ENCODE assay signal across 21 cellular contexts in genomic region chr1:157751283-157751682, GRCh38. TPM values are rescaled to one million over a fixed set of nuclear protein-coding genes. Genes with fewer than 3 reads are reported as not detected.
"Had no signal": no experiment of that assay in that cellular context is flagged by ENCODE, and none has a peak within 500 bp of the region (broad histone marks: within the 10 kb centered on the region; RNA-seq: fewer than 3 reads in every experiment).

No MANE protein-coding gene starts in this region.

- H3K27ac ChIP-seq: adrenal gland, breast epithelium, coronary artery, parathyroid adenoma, sigmoid colon, testis had no signal

- H3K9ac ChIP-seq: parathyroid adenoma had no signal

- H3K4me3 Mint-ChIP-seq: activated CD4-positive, alpha-beta memory T cell treated with anti-CD3 and anti-CD28 coated beads for 36 hours; activated T-helper 1 cell treated with anti-CD3 and anti-CD28 coated beads, Interleukin-12 subunit alpha, Interleukin-12 subunit beta, Interleukin-2, Interleukin-4 antibody, amounts not matched to agents 30 ng/mL and 10 ng/mL and 1 ng/mL, durations not matched to agents 14 hours and 24 hours and 36 hours; natural killer cell; stimulated activated effector memory CD8-positive, alpha-beta T cell treated with anti-CD3 and anti-CD28 coated beads, Interleukin-12 subunit alpha, Interleukin-12 subunit beta, amount 100 ng/mL, for 72 hours; type B pancreatic cell had no signal

- H3K9me3 Mint-ChIP-seq: activated CD4-positive, alpha-beta memory T cell treated with anti-CD3 and anti-CD28 coated beads for 36 hours; activated naive CD4-positive, alpha-beta T cell treated with anti-CD3 and anti-CD28 coated beads, Interleukin-2, amount 50 U/mL, for 72 hours; activated T-helper 1 cell treated with anti-CD3 and anti-CD28 coated beads, Interleukin-12 subunit alpha, Interleukin-12 subunit beta, Interleukin-2, Interleukin-4 antibody, amounts not matched to agents 30 ng/mL and 10 ng/mL and 1 ng/mL, durations not matched to agents 14 hours and 24 hours and 36 hours; natural killer cell; stimulated activated effector memory CD8-positive, alpha-beta T cell treated with anti-CD3 and anti-CD28 coated beads, Interleukin-12 subunit alpha, Interleukin-12 subunit beta, amount 100 ng/mL, for 72 hours; type B pancreatic cell had no signal

- DNase-seq: activated CD4-positive, alpha-beta memory T cell treated with anti-CD3 and anti-CD28 coated beads for 36 hours; activated CD4-positive, alpha-beta T cell treated with anti-CD3 and anti-CD28 coated beads for 4 hours; activated gamma-delta T cell treated with Interleukin-2 at 50 U/mL for 16 hours; activated T-cell treated with anti-CD3 and anti-CD28 coated beads for 4 hours; adrenal gland; left cardiac atrium; natural killer cell; sigmoid colon; stimulated activated CD4-positive, alpha-beta T cell treated with anti-CD3 and anti-CD28 coated beads, Interleukin-4, amount 100 ng/mL, for 24 hours; testis had no signal

- H3K9me3 ChIP-seq: adrenal gland, breast epithelium, sigmoid colon, testis had no signal

- H3K36me3 ChIP-seq: adrenal gland, breast epithelium, sigmoid colon had no signal

- H3K27ac Mint-ChIP-seq: activated CD4-positive, alpha-beta memory T cell treated with anti-CD3 and anti-CD28 coated beads for 36 hours; activated naive CD4-positive, alpha-beta T cell treated with anti-CD3 and anti-CD28 coated beads, Interleukin-2, amount 50 U/mL, for 72 hours; activated T-helper 1 cell treated with anti-CD3 and anti-CD28 coated beads, Interleukin-12 subunit alpha, Interleukin-12 subunit beta, Interleukin-2, Interleukin-4 antibody, amounts not matched to agents 30 ng/mL and 10 ng/mL and 1 ng/mL, durations not matched to agents 14 hours and 24 hours and 36 hours; stimulated activated effector memory CD8-positive, alpha-beta T cell treated with anti-CD3 and anti-CD28 coated beads, Interleukin-12 subunit alpha, Interleukin-12 subunit beta, amount 100 ng/mL, for 72 hours; type B pancreatic cell had no signal

- H3K4me1 ChIP-seq: adrenal gland, breast epithelium, parathyroid adenoma, sigmoid colon, testis had no signal

- H2AFZ ChIP-seq: parathyroid adenoma had no signal

- H3K27me3 ChIP-seq: adrenal gland, breast epithelium, sigmoid colon, testis had no signal

- H3K27me3 Mint-ChIP-seq: type B pancreatic cell had no signal

- ATAC-seq: activated naive CD4-positive, alpha-beta T cell treated with anti-CD3 and anti-CD28 coated beads, Interleukin-2, amount 50 U/mL, for 72 hours; esophagus mucosa; left cardiac atrium; natural killer cell; stimulated activated effector memory CD8-positive, alpha-beta T cell treated with anti-CD3 and anti-CD28 coated beads, Interleukin-12 subunit alpha, Interleukin-12 subunit beta, amount 100 ng/mL, for 72 hours had no signal

- H3K79me2 ChIP-seq: parathyroid adenoma had no signal

- H3K4me3 ChIP-seq: adrenal gland, breast epithelium, coronary artery, sigmoid colon, testis had no signal

RNA-seq across cellular contexts. Expression of gene FCRL2, which starts 25.6 kb away (rescaled TPM):
- total RNA-seq: activated CD4-positive, alpha-beta memory T cell treated with anti-CD3 and anti-CD28 coated beads for 36 hours; activated naive CD4-positive, alpha-beta T cell treated with anti-CD3 and anti-CD28 coated beads, Interleukin-2, amount 50 U/mL, for 72 hours; activated T-helper 1 cell treated with anti-CD3 and anti-CD28 coated beads, Interleukin-12 subunit alpha, Interleukin-12 subunit beta, Interleukin-2, Interleukin-4 antibody, amounts not matched to agents 30 ng/mL and 10 ng/mL and 1 ng/mL, durations not matched to agents 14 hours and 24 hours and 36 hours; adrenal gland; astrocyte; left cardiac atrium; lower leg skin; mesenteric fat pad; sigmoid colon had no signal

RNA-seq across cellular contexts. Expression of gene FCRL3, which starts 50.7 kb away (rescaled TPM):
- total RNA-seq: astrocyte, lower leg skin, sigmoid colon had no signal
